ENCODE assay signal across 1 cellular context in genomic region chr9:132887181-132888120, GRCh38.
TF ChIP-seq lines count a peak whose summit lies in the region.

No MANE protein-coding gene starts in this region.

TF ChIP-seq in HepG2, 621 proteins besides CTCF, POLR2A, EP300 and RAD21:
- TF ChIP-seq DNMT3B (CRISPR knock-in tag; conservative IDR thresholded peaks at IDR 0.05) = no peak
